Comparison of ENCODE assay signal across 8 cellular contexts in the genomic region with DNA sequence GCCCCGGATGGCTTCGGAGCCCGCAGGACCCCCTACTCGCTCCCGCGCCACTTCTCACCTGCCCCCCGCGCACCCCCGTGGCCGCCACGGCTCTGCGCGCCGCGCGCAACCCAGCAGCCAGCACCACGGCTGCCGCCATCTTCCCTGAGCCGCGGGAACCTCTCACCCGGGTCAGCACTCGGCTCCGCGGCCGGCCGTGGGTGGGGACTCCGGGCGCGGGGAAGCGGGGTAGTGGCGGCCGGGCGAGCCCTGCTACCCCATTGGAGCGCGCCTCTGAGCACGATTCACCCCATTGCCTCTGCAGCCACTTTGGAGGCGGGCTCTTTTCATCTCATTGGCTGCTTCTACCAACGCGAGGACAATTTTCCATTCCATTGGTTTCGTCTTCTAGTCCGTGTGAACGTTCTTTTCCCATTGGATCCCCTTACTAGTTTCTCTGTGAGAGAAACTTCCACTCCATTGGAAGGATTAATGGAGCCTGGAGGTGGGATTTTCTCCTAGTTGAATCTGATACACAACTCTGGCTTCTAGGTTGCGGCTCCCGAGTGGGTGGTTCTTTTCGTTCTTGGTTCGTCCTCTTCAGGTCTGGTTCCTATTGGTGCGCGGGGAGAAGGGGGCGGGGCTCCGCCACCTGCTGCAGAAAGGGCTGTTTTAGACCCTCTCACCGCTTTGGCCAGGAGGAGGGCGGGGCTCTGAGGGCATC. TPM values are rescaled to one million over a fixed set of nuclear protein-coding genes. Genes with fewer than 3 reads are reported as not detected.
DNase-seq lines count a peak whose midpoint lies in the region; ATAC-seq and TF ChIP-seq lines count a peak whose summit lies in the region.

Gene HINT2, minus strand, starts transcription at position 202 of the 703 bp plus-strand sequence. Its CDS starts 63 bp downstream, at position 139.

- 0 to 1% methylated on average over 19 to 46 of the region's 52 CpGs for WGBS in testis, 2 donors

- DNase-seq in GM10248 (ENCODE audit: extremely low spot score) (peak; percentile 95), NCI-H1105 (lab: John Stamatoyannopoulos, UW) (peak; percentile 97), SKM-1 treated with dmso at 0.1 percent for 144 hours (lab: John Stamatoyannopoulos, UW; ENCODE audit: unreplicated experiment) (peak; percentile 98), glomerular endothelial cell (ENCODE audit: extremely low read depth, low read depth, low spot score) (peak; percentile 99), omental fat pad (ENCODE audit: low spot score) (peak; percentile 94), testis (peak; percentile 99)

- CTCF ChIA-PET in GM10248 (lab: Yijun Ruan, JAX), result interaction anchor here (0.7 to 6.2 kb wide), 15 partner anchors 8 to 215 kb away, joined by 3 to 58 read pairs (median 5); partner anchors contain the start of gene RGP1

- POLR2A ChIA-PET in GM10248 (lab: Yijun Ruan, JAX), result interaction anchor here (0.7 to 1.2 kb wide), 3 partner anchors 43 to 1980 kb away, joined by 3 to 4 read pairs (median 3); partner anchors contain the start of genes CREB3 and TLN1

- no peaks in the 10 kb centered on the region for H3K36me3 ChIP-seq in testis (ENCODE audit: low read depth, missing control alignments)

- H3K27me3 ChIP-seq in testis, result no peaks in the 10 kb centered on the region

- H3K4me3 ChIP-seq in testis, result peak within 1 kb of the TSS; percentile 83 to 90

- intact Hi-C loops in testis (cut with DNase I; ENCODE audit: low total_unique reads), result loop anchor here (10.0 kb wide), 1 partner anchor 80 kb away; the partner anchor contains the start of genes CREB3 and TLN1

- H3K27me3 Mint-ChIP-seq in activated naive CD8-positive, alpha-beta T cell, result no peaks in the 10 kb centered on the region

- H3K27ac Mint-ChIP-seq in activated naive CD8-positive, alpha-beta T cell, result peak within 1 kb of the TSS; percentile 99

- H3K36me3 Mint-ChIP-seq in activated naive CD8-positive, alpha-beta T cell, result no peaks in the 10 kb centered on the region

- peak within 1 kb of the TSS; percentile 98 for H3K4me3 Mint-ChIP-seq in activated naive CD8-positive, alpha-beta T cell

- TF ChIP-seq CTCF in GM10248 (IDR thresholded peaks at IDR 0.05; ENCODE audit: control extremely low read depth, extremely low read depth, low read depth, missing control alignments), result no peak
- TF ChIP-seq CTCF in omental fat pad (IDR thresholded peaks at IDR 0.05), result no peak
- TF ChIP-seq CTCF in testis (IDR thresholded peaks at IDR 0.05), result peak in 1 of 3 experiments; percentile 1

- no peaks in the 10 kb centered on the region for H3K9me3 Mint-ChIP-seq in activated naive CD8-positive, alpha-beta T cell (ENCODE audit: low read depth)

- H3K9me3 ChIP-seq in testis, result no peaks in the 10 kb centered on the region

- H3K27ac ChIP-seq in testis, result peak within 1 kb of the TSS; percentile 90 to 98

- peak; percentile 54 for TF ChIP-seq POLR2A in testis (IDR thresholded peaks at IDR 0.05)

- peaks cover 26% of the 10 kb centered on the region for H3K4me1 ChIP-seq in testis

- H3K4me1 Mint-ChIP-seq in activated naive CD8-positive, alpha-beta T cell (ENCODE audit: low read depth), result peaks cover 39% of the 10 kb centered on the region

- ATAC-seq in HG02623 (IDR thresholded peaks at IDR 0.05; ENCODE audit: unreplicated experiment) (peak; percentile 68), omental fat pad (ENCODE audit: low FRiP score) (peak; percentile 96)

RNA-seq across cellular contexts. Expression of gene HINT2, which starts in this region (rescaled TPM):
- total RNA-seq in glomerular endothelial cell, result 13.8 and 24.6 TPM in 2 replicates
- 10 to 100 TPM; 19.8 to 49.7 (median 40.6) TPM for total RNA-seq in omental fat pad
- total RNA-seq in testis, result 10 to 100 TPM; 36.1 to 36.9 TPM
- 55.1 TPM for polyA plus RNA-seq in testis (ENCODE audit: insufficient read depth, low read depth, low replicate concordance)

Comparison
In these comparisons a context has a peak if more than half of its experiments do, and no peak if none do; other contexts are left out.
1. Peak in every context shown above with its lines: DNase-seq, ATAC-seq, H3K4me3 ChIP-seq and H3K27ac ChIP-seq.